ENCODE assay signal across 21 cellular contexts in the genomic region with DNA sequence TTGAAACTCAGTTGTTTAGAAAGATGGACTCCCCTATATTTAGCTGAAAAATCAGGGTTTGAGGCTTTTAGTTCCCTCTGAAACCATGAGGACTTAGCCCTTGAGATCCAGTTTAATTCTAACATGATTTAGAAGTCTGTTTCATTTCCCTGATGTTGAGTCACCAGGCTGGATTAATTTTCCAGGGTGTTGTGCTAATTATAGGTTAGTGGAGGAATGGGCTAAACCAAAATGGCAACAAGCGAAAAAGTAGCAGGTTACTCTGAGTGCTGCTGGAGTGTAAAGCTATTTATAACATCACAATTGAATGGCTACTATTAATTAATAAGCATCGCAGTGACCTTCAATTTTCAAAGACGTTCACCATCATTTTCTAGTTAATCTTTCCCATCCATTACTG.
"Had no signal": no experiment of that assay in that cellular context is flagged by ENCODE, and none has a peak within 500 bp of the region (broad histone marks: within the 10 kb centered on the region; RNA-seq: fewer than 3 reads in every experiment).

No MANE protein-coding gene starts in this region.

- H3K4me3 ChIP-seq: adrenal gland, cardiac muscle cell, dorsolateral prefrontal cortex, left lung, mucosa of descending colon, tibial artery, vagina had no signal

- H3K27me3 ChIP-seq: adrenal gland, cardiac muscle cell, dorsolateral prefrontal cortex, left lung, vagina had no signal

- H3K4me1 ChIP-seq: adrenal gland, left lung, tibial artery, vagina had no signal

- ATAC-seq: activated CD8-positive, alpha-beta T cell treated with anti-CD3 and anti-CD28 coated beads, Interleukin-2, amount 10 ng/mL, durations not matched to agents 7 days and 5 days; left lung; mucosa of descending colon; natural killer cell treated with Interleukin-12 subunit alpha and Interleukin-12 subunit beta and Interleukin-15 and Interleukin-18, amount 100 ng/mL, for 72 hours; sciatic nerve; stimulated activated memory B cell treated with anti-CD40 and anti-IgM and Interleukin-4, amounts not matched to agents 10 μg/mL and 1 μg/mL and 100 μg/mL, for 72 hours; T-helper 17 cell had no signal

- H3K27ac ChIP-seq: adrenal gland, cardiac muscle cell, dorsolateral prefrontal cortex, left lung, tibial artery, vagina had no signal

- H3K9me3 ChIP-seq: vagina had no signal

- H3K36me3 ChIP-seq: adrenal gland, cardiac muscle cell, left lung, tibial artery, vagina had no signal

- DNase-seq: activated CD4-positive, alpha-beta T cell treated with anti-CD3 and anti-CD28 coated beads, Interleukin-2, amount 10 ng/mL, durations not matched to agents 24 days and 14 days; activated CD4-positive, CD25-positive, alpha-beta regulatory T cell; activated CD8-positive, alpha-beta memory T cell treated with anti-CD3 and anti-CD28 coated beads, Interleukin-2, amount 50 U/mL, for 4 hours; activated CD8-positive, alpha-beta T cell treated with anti-CD3 and anti-CD28 coated beads, Interleukin-2, amount 10 ng/mL, durations not matched to agents 7 days and 5 days; activated effector memory CD4-positive, alpha-beta T cell treated with anti-CD3 and anti-CD28 coated beads, Interleukin-2, amount 50 U/mL, for 16 hours; activated T-cell treated with anti-CD3 and anti-CD28 coated beads, Interleukin-2, amount 50 U/mL, for 48 hours; adrenal gland; dorsolateral prefrontal cortex; endodermal cell; hippocampal formation; left lung; mucosa of descending colon; posterior cingulate gyrus; stimulated activated CD4-positive, alpha-beta T cell treated with anti-CD3 and anti-CD28 coated beads, Interleukin-12 subunit alpha, Interleukin-12 subunit beta, amount 100 ng/mL, for 4 hours; T-helper 17 cell; tibial artery had no signal
